In genomic region chr15:90895571-90896117, GRCh38 we compare ENCODE assay signal across 10 cellular contexts. TPM values are rescaled to one million over a fixed set of nuclear protein-coding genes. Genes with fewer than 3 reads are reported as not detected.
DNase-seq lines count a peak whose midpoint lies in the region; ATAC-seq lines count a peak whose summit lies in the region.
"Had no signal": no experiment of that assay in that cellular context is flagged by ENCODE, and none has a peak within 500 bp of the region (broad histone marks: within the 10 kb centered on the region; RNA-seq: fewer than 3 reads in every experiment).

No MANE protein-coding gene starts in this region.

- H3K27ac ChIP-seq in caudate nucleus (ENCODE audit: low read depth, low read length), result peak overlapping the region; percentile 75
- H3K27ac ChIP-seq: cardiac muscle cell had no signal

- ATAC-seq in GM18502 (IDR thresholded peaks at IDR 0.05; ENCODE audit: poor library complexity, unreplicated experiment) (no peak), GM21619 (IDR thresholded peaks at IDR 0.05; ENCODE audit: unreplicated experiment) (no peak), GM21423 (IDR thresholded peaks at IDR 0.05; ENCODE audit: unreplicated experiment) (no peak)
- ATAC-seq: T-cell had no signal

- DNase-seq in NCI-H345 (lab: John Stamatoyannopoulos, UW), result peak; percentile 25
- no peak for DNase-seq in NCI-H345 treated with DMSO at 0.1 percent for 48 hours (lab: John Stamatoyannopoulos, UW; ENCODE audit: unreplicated experiment)
- peak; percentile 31 for DNase-seq in NCI-H2196 (lab: John Stamatoyannopoulos, UW; ENCODE audit: unreplicated experiment)
- DNase-seq in caudate nucleus (lab: John Stamatoyannopoulos, UW), result peak in 52 of 61 donors; percentile 6 to 82 (median 52)
- DNase-seq in occipital lobe (lab: John Stamatoyannopoulos, UW), result peak; percentile 61
- DNase-seq: T-cell had no signal

RNA-seq across cellular contexts. Expression of gene MAN2A2, which starts 7.5 kb away (rescaled TPM):
- total RNA-seq in occipital lobe, result 32.4 TPM

RNA-seq across cellular contexts. Expression of gene FES, which starts 11.3 kb away (rescaled TPM):
- 4.8 TPM for total RNA-seq in occipital lobe

RNA-seq across cellular contexts. Expression of gene FURIN, which starts 27.3 kb away (rescaled TPM):
- total RNA-seq in occipital lobe, result 8.7 TPM

RNA-seq across cellular contexts. Expression of gene HDDC3, which starts 36.7 kb away (rescaled TPM):
- total RNA-seq in occipital lobe, result 11.7 TPM

RNA-seq across cellular contexts. Expression of gene UNC45A, which starts 39.4 kb away (rescaled TPM):
- 35.7 TPM for total RNA-seq in occipital lobe
